ENCODE assay signal across 25 cellular contexts in genomic region chr17:72304859-72305258, GRCh38.
DNase-seq lines count a peak whose midpoint lies in the region; FAIRE-seq and TF ChIP-seq lines count a peak whose summit lies in the region.
"Had no signal": no experiment of that assay in that cellular context is flagged by ENCODE, and none has a peak within 500 bp of the region (broad histone marks: within the 10 kb centered on the region; RNA-seq: fewer than 3 reads in every experiment).

No MANE protein-coding gene starts in this region.

- TF ChIP-seq RAD21 in H1 (IDR thresholded peaks at IDR 0.05 in 1 of 2, conservative IDR thresholded peaks at IDR 0.05 in 1 of 2; ENCODE audit: low read depth in 2 of 2, low read length in 2 of 2): no peak

- H3K4me3 ChIP-seq in HEK293 (ENCODE audit: low read depth, low read length) (no peak overlapping the region), H1 (ENCODE audit: extremely low read depth in 1 of 4, insufficient read depth in 2 of 4, low read depth in 3 of 4, low read length in 4 of 4) (no peak overlapping the region), neuronal stem cell (ENCODE audit: low read length in 2 of 2) (no peak overlapping the region)
- H3K4me3 ChIP-seq: BLaER1, GM12878 had no signal

- H4K91ac ChIP-seq in H1 (replicated peaks; ENCODE audit: insufficient read length, low read length) (no peak overlapping the region), neuronal stem cell (ENCODE audit: low read depth, low read length, poor library complexity) (no peak overlapping the region)

- H3K23ac ChIP-seq in H1 (ENCODE audit: insufficient read length) (no peak overlapping the region), neuronal stem cell (ENCODE audit: low read depth, low read length, poor library complexity) (no peak overlapping the region)

- H3K56ac ChIP-seq in H1 (replicated peaks; ENCODE audit: insufficient read length, low read depth, low read length): no peak overlapping the region

- no peak for TF ChIP-seq POLR2A in H1 (IDR thresholded peaks at IDR 0.05; ENCODE audit: control extremely low read depth in 1 of 2, low read depth in 2 of 2, low read length in 2 of 2)

- H2BK15ac ChIP-seq in H1 (ENCODE audit: low read length) (no peak overlapping the region), neuronal stem cell (ENCODE audit: low read length) (peak overlapping the region; percentile 53)

- H4K20me1 ChIP-seq in H1 (replicated peaks in 1 of 2; ENCODE audit: control insufficient read depth in 1 of 2, insufficient read depth in 2 of 2, low read length in 2 of 2): peaks cover 0 to 2% of the 10 kb centered on the region in 2 experiments
- H4K20me1 ChIP-seq: BLaER1 had no signal

- no peak overlapping the region for H2BK12ac ChIP-seq in H1 (ENCODE audit: low read depth, low read length)
- H2BK12ac ChIP-seq in neuronal stem cell (ENCODE audit: low read length): peak overlapping the region; percentile 36

- H3K14ac ChIP-seq in H1 (ENCODE audit: insufficient read length) (no peak overlapping the region), neuronal stem cell (ENCODE audit: low read length) (no peak overlapping the region)

- 0 out of 2 replicates have a peak overlapping the region, but pooled peaks have one; percentile 15 for H2BK20ac ChIP-seq in H1 (ENCODE audit: low read length)

- no peak overlapping the region for H2BK5ac ChIP-seq in H1 (ENCODE audit: low read depth, low read length)
- no peak overlapping the region for H2BK5ac ChIP-seq in neuronal stem cell (ENCODE audit: low read length)

- H2AFZ ChIP-seq in H1 (ENCODE audit: low read length) (no peak overlapping the region), neuronal stem cell (ENCODE audit: low read length) (no peak overlapping the region)

- H3K4ac ChIP-seq in H1 (replicated peaks; ENCODE audit: insufficient read length, low read depth, low read length) (no peak overlapping the region), neuronal stem cell (ENCODE audit: low read length) (no peak overlapping the region)

- H3K9ac ChIP-seq in H1 (replicated peaks in 1 of 4; ENCODE audit: extremely low read depth in 1 of 4, low read depth in 3 of 4, low read length in 3 of 4) (no peak overlapping the region), neuronal stem cell (ENCODE audit: low read depth, low read length, poor library complexity) (peak overlapping the region; percentile 18)
- H3K9ac ChIP-seq: BLaER1 had no signal

- no peaks in the 10 kb centered on the region; a peak in 1 of 4 replicates for H3K79me2 ChIP-seq in H1 (ENCODE audit: control insufficient read depth in 1 of 2, insufficient read depth in 2 of 2, low read length in 2 of 2)

- WGBS in H1 (ENCODE audit: extremely low coverage in 1 of 2, insufficient coverage in 1 of 2, insufficient read length in 1 of 2, insufficient replicate concordance in 2 of 2, low coverage in 1 of 2, low lambda C conversion rate in 2 of 2, missing lambda C conversion rate in 1 of 2), 2 experiments: 94% methylated on average over 10 of the region's 10 CpGs; no CpG with 5 or more reads in 1 of the 2 experiments
- 100% methylated on average over 1 of the region's 10 CpGs; no CpG with 5 or more reads in 1 of the 2 donors for WGBS in neuronal stem cell (ENCODE audit: extremely low coverage in 2 of 2, insufficient read length in 2 of 2, insufficient replicate concordance in 1 of 2), 2 donors

- no peaks in the 10 kb centered on the region for H3K4me1 ChIP-seq in HEK293 (ENCODE audit: control insufficient read depth, insufficient read depth, low read length)
- no peaks in the 10 kb centered on the region for H3K4me1 ChIP-seq in H1 (replicated peaks in 1 of 4; ENCODE audit: control insufficient read depth in 3 of 4, insufficient read depth in 4 of 4, low read length in 3 of 4)
- H3K4me1 ChIP-seq in neuronal stem cell (ENCODE audit: control insufficient read depth in 2 of 2, insufficient read depth in 1 of 2, low read depth in 1 of 2, low read length in 2 of 2): no peaks in the 10 kb centered on the region
- H3K4me1 ChIP-seq: BLaER1 had no signal

- DNase-seq in H1 (ENCODE audit: low read depth in 1 of 2, low spot score in 2 of 2) (no peak), neuronal stem cell (ENCODE audit: low spot score) (no peak), NCI-H2196 treated with DMSO at 0.1 percent for 48 hours (lab: John Stamatoyannopoulos, UW; ENCODE audit: unreplicated experiment) (no peak), SKM-1 (lab: John Stamatoyannopoulos, UW; ENCODE audit: unreplicated experiment) (no peak)
- DNase-seq: 8988T; ACHN; BE2C; C1 segment of cervical spinal cord; CD4-positive, alpha-beta memory T cell; CD4-positive, CD25-positive, alpha-beta regulatory T cell; CD8-positive, alpha-beta memory T cell; COR-L47; DMS 273 treated with DMSO at 0.1 percent for 48 hours; DMS153; DMS53; DMS79; DND-41; EL; GDM1 had no signal

- H4K8ac ChIP-seq in H1 (ENCODE audit: extremely low read depth, insufficient read depth, low read length) (no peak overlapping the region), neuronal stem cell (ENCODE audit: low read depth, low read length) (no peak overlapping the region)

- H3K4me2 ChIP-seq in H1 (ENCODE audit: insufficient read depth in 1 of 2, low read depth in 2 of 2, low read length in 2 of 2): no peak overlapping the region
- H3K4me2 ChIP-seq in neuronal stem cell (ENCODE audit: insufficient read depth, low read length, poor library complexity, severe bottlenecking): no peak overlapping the region
- H3K4me2 ChIP-seq: BLaER1 had no signal

- no peaks in the 10 kb centered on the region for H3K9me3 ChIP-seq in HEK293 (ENCODE audit: control insufficient read depth, insufficient read depth, low read depth, low read length)
- no peaks in the 10 kb centered on the region for H3K9me3 ChIP-seq in H1 (ENCODE audit: insufficient read depth in 2 of 2, low read depth in 1 of 2, low read length in 1 of 2)
- peaks cover 0 to 2% of the 10 kb centered on the region in 2 donors for H3K9me3 ChIP-seq in neuronal stem cell (replicated peaks in 1 of 2; ENCODE audit: control insufficient read depth in 2 of 2, insufficient read depth in 1 of 2, low read depth in 1 of 2, low read length in 2 of 2)
- H3K9me3 ChIP-seq: BE2C, BLaER1 had no signal

- no peak overlapping the region for H2AK5ac ChIP-seq in H1 (ENCODE audit: low read depth, low read length)
- no peak overlapping the region for H2AK5ac ChIP-seq in neuronal stem cell (ENCODE audit: low read depth, low read length)

- peaks cover 4% of the 10 kb centered on the region; the same call in 1 of the 2 replicates for H3K79me1 ChIP-seq in H1 (ENCODE audit: low read depth, low read length)
- H3K79me1 ChIP-seq in neuronal stem cell (ENCODE audit: low read depth, low read length): no peaks in the 10 kb centered on the region

- no peak for TF ChIP-seq EP300 in H1 (IDR thresholded peaks at IDR 0.05; ENCODE audit: borderline replicate concordance in 1 of 2, low read depth in 2 of 2, low read length in 2 of 2)

- H3K27me3 ChIP-seq in H1 (replicated peaks in 1 of 4; ENCODE audit: control insufficient read depth in 3 of 4, extremely low read depth in 1 of 4, insufficient read depth in 3 of 4, low read length in 3 of 4) (no peaks in the 10 kb centered on the region), neuronal stem cell (ENCODE audit: control insufficient read depth in 3 of 3, insufficient read depth in 3 of 3, low read depth in 1 of 3, low read length in 3 of 3) (no peaks in the 10 kb centered on the region)
- H3K27me3 ChIP-seq: BE2C, BLaER1 had no signal

- H3K18ac ChIP-seq in H1 (ENCODE audit: extremely low read depth, low read length): no peak overlapping the region; the same call in 1 of the 2 replicates
- peak overlapping the region; percentile 83 for H3K18ac ChIP-seq in neuronal stem cell (ENCODE audit: low read length)

- no peak for FAIRE-seq in H1 (lab: Jason Lieb, UNC)
- FAIRE-seq: A204.1, GM12892, GM18507 had no signal

- H3K36me3 ChIP-seq in HEK293 (ENCODE audit: control insufficient read depth in 2 of 2, insufficient read depth in 1 of 2, low read length in 2 of 2) (no peaks in the 10 kb centered on the region), H1 (ENCODE audit: control insufficient read depth in 2 of 4, insufficient read depth in 4 of 4, low read length in 3 of 4) (no peaks in the 10 kb centered on the region), neuronal stem cell (replicated peaks in 1 of 2; ENCODE audit: control insufficient read depth in 2 of 2, insufficient read depth in 2 of 2, low read length in 2 of 2) (no peaks in the 10 kb centered on the region)
- H3K36me3 ChIP-seq: BE2C, BLaER1 had no signal

- CTCF ChIA-PET in HEK293 (lab: Yijun Ruan, JAX) (interaction anchor here (0.8 kb wide), 1 partner anchor 844 kb away, joined by 4 read pairs; no protein-coding TSS in a partner anchor), H1 (lab: Charles Lee; ENCODE audit: partially characterized antibody) (no interaction called here)

- H2BK120ac ChIP-seq in H1 (replicated peaks; ENCODE audit: low read depth, low read length) (no peak overlapping the region), neuronal stem cell (ENCODE audit: low read depth, low read length) (no peak overlapping the region)

- H3K23me2 ChIP-seq in H1 (ENCODE audit: low read depth, low read length): peaks cover 12% of the 10 kb centered on the region

- H3K27ac ChIP-seq in HEK293 (ENCODE audit: extremely low read depth, low read depth, low read length): no peak overlapping the region
- H3K27ac ChIP-seq in H1 (ENCODE audit: low read depth, low read length): no peak overlapping the region
- H3K27ac ChIP-seq in neuronal stem cell (replicated peaks; ENCODE audit: low read length): no peak overlapping the region
- H3K27ac ChIP-seq: BLaER1 had no signal

- TF ChIP-seq CTCF in HEK293 (tag by site-specific recombination; IDR thresholded peaks at IDR 0.05) (no peak), H1 (IDR thresholded peaks at IDR 0.05; ENCODE audit: control extremely low read depth in 1 of 3, insufficient read depth in 1 of 3, low read depth in 1 of 3, low read length in 3 of 3) (no peak)

- POLR2A ChIA-PET in HEK293 (lab: Yijun Ruan, JAX) (no interaction called here), H1 (lab: Charles Lee; ENCODE audit: partially characterized antibody) (no interaction called here)

- H4K5ac ChIP-seq in H1 (ENCODE audit: insufficient read length, low read depth, low read length): no peak overlapping the region

TF ChIP-seq in HEK293, 187 proteins besides CTCF, POLR2A, EP300 and RAD21 (continues in another document):
- TF ChIP-seq ZFHX2 (tag by site-specific recombination; conservative IDR thresholded peaks at IDR 0.05): peak; percentile 68

TF ChIP-seq in H1, 55 proteins besides CTCF, POLR2A, EP300 and RAD21 (continues in another document):
- TF ChIP-seq ATF2 (IDR thresholded peaks at IDR 0.05; ENCODE audit: low read length) (no peak), NRF1 (IDR thresholded peaks at IDR 0.05; ENCODE audit: low read depth, low read length) (no peak)
